1 cellular context compared by ENCODE assay signal in genomic region chr21:33152228-33153130, GRCh38.
TF ChIP-seq lines count a peak whose summit lies in the region.

No MANE protein-coding gene starts in this region.

TF ChIP-seq in K562, 482 proteins besides CTCF, POLR2A, EP300 and RAD21 (continued from another document):
- no peak for TF ChIP-seq ZNF696 (CRISPR knock-in tag; conservative IDR thresholded peaks at IDR 0.05)
- TF ChIP-seq CTCFL (IDR thresholded peaks at IDR 0.05; ENCODE audit: borderline replicate concordance, insufficient read depth, low read depth, low read length, poor library complexity, severe bottlenecking) = no peak
- TF ChIP-seq TSHZ1 (CRISPR knock-in tag; IDR thresholded peaks at IDR 0.05) = no peak
- TF ChIP-seq AFF4 (CRISPR knock-in tag; IDR thresholded peaks at IDR 0.05) = no peak
- no peak for TF ChIP-seq ID3 (CRISPR knock-in tag; IDR thresholded peaks at IDR 0.05)
- TF ChIP-seq ID3 (tag; IDR thresholded peaks at IDR 0.05) = no peak
- no peak for TF ChIP-seq MXD1 (CRISPR knock-in tag; IDR thresholded peaks at IDR 0.05; ENCODE audit: borderline replicate concordance, poor library complexity, severe bottlenecking)
- no peak for TF ChIP-seq ARID3B (CRISPR knock-in tag; IDR thresholded peaks at IDR 0.05; ENCODE audit: borderline replicate concordance)
- TF ChIP-seq CHD4 (IDR thresholded peaks at IDR 0.05; ENCODE audit: insufficient read depth, insufficient replicate concordance, low read depth, low read length, poor library complexity, severe bottlenecking) = no peak
- no peak for TF ChIP-seq ZNF41 (CRISPR knock-in tag; conservative IDR thresholded peaks at IDR 0.05)
- no peak for TF ChIP-seq HBP1 (CRISPR knock-in tag; IDR thresholded peaks at IDR 0.05)
- no peak for TF ChIP-seq U2AF1 (optimal IDR thresholded peaks at IDR 0.05; ENCODE audit: low read depth, low read length)
- TF ChIP-seq KLF6 (CRISPR knock-in tag; IDR thresholded peaks at IDR 0.05; ENCODE audit: borderline replicate concordance) = no peak
- TF ChIP-seq JUND (IDR thresholded peaks at IDR 0.05; ENCODE audit: borderline replicate concordance, low read depth, low read length) = no peak
- no peak for TF ChIP-seq JUND (tag; IDR thresholded peaks at IDR 0.05; ENCODE audit: borderline replicate concordance, low read depth, low read length)
- TF ChIP-seq NRF1 (conservative IDR thresholded peaks at IDR 0.05 in 1 of 2, IDR thresholded peaks at IDR 0.05 in 1 of 2) = no peak
- TF ChIP-seq SRSF3 (IDR thresholded peaks at IDR 0.05; ENCODE audit: insufficient read depth, low read length) = no peak
- TF ChIP-seq HNRNPUL1 (IDR thresholded peaks at IDR 0.05; ENCODE audit: low read length) = no peak
- TF ChIP-seq ARID2 (IDR thresholded peaks at IDR 0.05) = no peak
- TF ChIP-seq PATZ1 (CRISPR knock-in tag; IDR thresholded peaks at IDR 0.05; ENCODE audit: borderline replicate concordance) = no peak
TF ChIP-seq in K562: peak in this region for 0.
